ENCODE assay signal across 10 cellular contexts in the genomic region with DNA sequence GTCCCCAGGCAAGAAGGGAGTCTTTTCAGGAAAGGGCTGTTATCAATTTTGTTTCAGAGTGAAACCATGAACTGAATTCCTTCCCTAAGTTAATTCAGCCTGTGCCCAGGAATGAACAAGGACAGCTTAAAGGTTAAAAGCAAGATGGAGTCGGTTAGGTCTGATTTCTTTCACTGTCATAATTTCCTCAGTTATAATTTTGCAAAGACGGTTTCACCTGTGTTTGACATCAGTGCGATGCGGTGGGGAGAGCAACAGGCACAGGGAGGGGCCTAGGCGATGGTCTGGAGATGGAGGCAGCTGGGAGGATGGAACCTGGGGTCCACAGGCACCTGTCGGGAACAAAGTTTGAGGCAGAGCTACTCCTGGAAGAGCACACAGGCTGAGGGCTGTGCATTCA. TPM values are rescaled to one million over a fixed set of nuclear protein-coding genes. Genes with fewer than 3 reads are reported as not detected.
A peak's percentile ranks its signal among the peaks of the same experiment; 100 is the strongest.
DNase-seq lines count a peak whose midpoint lies in the region; ATAC-seq and TF ChIP-seq lines count a peak whose summit lies in the region.
"Had no signal": no experiment of that assay in that cellular context is flagged by ENCODE, and none has a peak within 500 bp of the region (broad histone marks: within the 10 kb centered on the region; RNA-seq: fewer than 3 reads in every experiment).

No MANE protein-coding gene starts in this region.

- no peak for TF ChIP-seq CTCF in left lung (IDR thresholded peaks at IDR 0.05)
- TF ChIP-seq CTCF in thoracic aorta (IDR thresholded peaks at IDR 0.05) = no peak

- peak overlapping the region; percentile 74 to 97 for H3K4me3 ChIP-seq in left lung
- peak overlapping the region; percentile 96 for H3K4me3 ChIP-seq in thoracic aorta

- no peak for DNase-seq in activated T-cell treated with anti-CD3 and anti-CD28 coated beads, Interleukin-2, amount 50 U/mL, for 24 hours
- DNase-seq in activated T-cell treated with anti-CD3 and anti-CD28 coated beads, Interleukin-2, amount 50 U/mL, for 1 hour = no peak
- DNase-seq in activated naive CD8-positive, alpha-beta T cell treated with anti-CD3 and anti-CD28 coated beads, Interleukin-2, amount 10 ng/mL, durations not matched to agents 7 days and 5 days = no peak
- no peak for DNase-seq in left lung
- no peak for DNase-seq in thoracic aorta (ENCODE audit: low spot score)
- no peak for DNase-seq in NCI-H146 treated with DMSO at 0.1 percent for 48 hours (lab: John Stamatoyannopoulos, UW; ENCODE audit: unreplicated experiment)
- DNase-seq in Kasumi-1 (lab: John Stamatoyannopoulos, UW) = no peak
- DNase-seq in EL = no peak
- DNase-seq: COR-L47; stimulated activated naive CD4-positive, alpha-beta T cell treated with Interleukin-2 at 50 U/mL for 16 hours had no signal

- peaks cover 52% of the 10 kb centered on the region for H3K4me1 Mint-ChIP-seq in activated T-cell treated with anti-CD3 and anti-CD28 coated beads, Interleukin-2, amount 50 U/mL, for 24 hours (ENCODE audit: low read depth)
- peaks cover 35% of the 10 kb centered on the region for H3K4me1 Mint-ChIP-seq in activated naive CD8-positive, alpha-beta T cell treated with anti-CD3 and anti-CD28 coated beads, Interleukin-2, amount 10 ng/mL, durations not matched to agents 7 days and 5 days

- intact Hi-C loops in left lung (cut with DNase I) = no loop called here

- H3K27ac ChIP-seq in left lung = no peak overlapping the region
- no peak overlapping the region for H3K27ac ChIP-seq in thoracic aorta

- peak overlapping the region; percentile 98 for H3K4me3 Mint-ChIP-seq in activated T-cell treated with anti-CD3 and anti-CD28 coated beads, Interleukin-2, amount 50 U/mL, for 24 hours
- peak overlapping the region; percentile 92 for H3K4me3 Mint-ChIP-seq in activated naive CD8-positive, alpha-beta T cell treated with anti-CD3 and anti-CD28 coated beads, Interleukin-2, amount 10 ng/mL, durations not matched to agents 7 days and 5 days

- ATAC-seq in activated naive CD8-positive, alpha-beta T cell treated with anti-CD3 and anti-CD28 coated beads, Interleukin-2, amount 10 ng/mL, durations not matched to agents 7 days and 5 days (ENCODE audit: low read depth) = no peak
- ATAC-seq in left lung (no peak), thoracic aorta (ENCODE audit: insufficient number of reproducible peaks, low FRiP score, low read depth) (no peak)

- H3K4me1 ChIP-seq in left lung (peaks cover 10 to 15% of the 10 kb centered on the region in 2 donors), thoracic aorta (ENCODE audit: control insufficient read depth in 1 of 2, low read depth in 2 of 2) (peaks cover 8 to 10% of the 10 kb centered on the region in 2 donors)

- H3K36me3 Mint-ChIP-seq in activated T-cell treated with anti-CD3 and anti-CD28 coated beads, Interleukin-2, amount 50 U/mL, for 24 hours (ENCODE audit: low read depth) = peaks cover 62% of the 10 kb centered on the region
- H3K36me3 Mint-ChIP-seq in activated naive CD8-positive, alpha-beta T cell treated with anti-CD3 and anti-CD28 coated beads, Interleukin-2, amount 10 ng/mL, durations not matched to agents 7 days and 5 days = peaks cover 25% of the 10 kb centered on the region

- peak overlapping the region; percentile 98 for H3K27ac Mint-ChIP-seq in activated T-cell treated with anti-CD3 and anti-CD28 coated beads, Interleukin-2, amount 50 U/mL, for 24 hours
- H3K27ac Mint-ChIP-seq in activated naive CD8-positive, alpha-beta T cell treated with anti-CD3 and anti-CD28 coated beads, Interleukin-2, amount 10 ng/mL, durations not matched to agents 7 days and 5 days = peak overlapping the region; percentile 98

- no peaks in the 10 kb centered on the region for H3K27me3 ChIP-seq in left lung
- no peaks in the 10 kb centered on the region for H3K27me3 ChIP-seq in thoracic aorta (replicated peaks; ENCODE audit: insufficient read depth)

- no peaks in the 10 kb centered on the region for H3K9me3 Mint-ChIP-seq in activated T-cell treated with anti-CD3 and anti-CD28 coated beads, Interleukin-2, amount 50 U/mL, for 24 hours
- H3K9me3 Mint-ChIP-seq in activated naive CD8-positive, alpha-beta T cell treated with anti-CD3 and anti-CD28 coated beads, Interleukin-2, amount 10 ng/mL, durations not matched to agents 7 days and 5 days = no peaks in the 10 kb centered on the region

- H3K36me3 ChIP-seq in left lung = peaks cover 0 to 10% of the 10 kb centered on the region in 2 donors
- H3K36me3 ChIP-seq in thoracic aorta = no peaks in the 10 kb centered on the region

- POLR2A ChIA-PET in activated naive CD8-positive, alpha-beta T cell treated with anti-CD3 and anti-CD28 coated beads, Interleukin-2, amount 10 ng/mL, durations not matched to agents 7 days and 5 days (lab: Charles Lee) = interaction anchor here (1.7 to 2.5 kb wide), 4 partner anchors 68 to 239 kb away, joined by 4 to 19 read pairs (median 8); partner anchors contain the start of genes ZNF135, ZNF606, ZNF776 and ZNF814

- H3K9me3 ChIP-seq in left lung (no peaks in the 10 kb centered on the region), thoracic aorta (no peaks in the 10 kb centered on the region)

- no peaks in the 10 kb centered on the region for H3K27me3 Mint-ChIP-seq in activated T-cell treated with anti-CD3 and anti-CD28 coated beads, Interleukin-2, amount 50 U/mL, for 24 hours
- H3K27me3 Mint-ChIP-seq in activated naive CD8-positive, alpha-beta T cell treated with anti-CD3 and anti-CD28 coated beads, Interleukin-2, amount 10 ng/mL, durations not matched to agents 7 days and 5 days = no peaks in the 10 kb centered on the region

RNA-seq across cellular contexts. Expression of gene ZNF552, which starts 5.9 kb away (rescaled TPM):
- total RNA-seq in activated naive CD8-positive, alpha-beta T cell treated with anti-CD3 and anti-CD28 coated beads, Interleukin-2, amount 10 ng/mL, durations not matched to agents 7 days and 5 days = 10 to 100 TPM; 10.8 to 13.6 TPM
- 10 to 100 TPM; 11.2 to 15.7 TPM for total RNA-seq in left lung
- total RNA-seq in thoracic aorta = 10 to 100 TPM in 1 of 2 donors, 1 to 10 TPM in 1; 9.6 to 23.9 TPM

RNA-seq across cellular contexts. Expression of gene ZNF587B, which starts 9.5 kb away (rescaled TPM):
- 10 to 100 TPM; 19.1 to 21.0 TPM for total RNA-seq in activated naive CD8-positive, alpha-beta T cell treated with anti-CD3 and anti-CD28 coated beads, Interleukin-2, amount 10 ng/mL, durations not matched to agents 7 days and 5 days
- total RNA-seq in left lung = 10 to 100 TPM; 12.9 to 20.1 TPM
- 10 to 100 TPM; 11.9 to 35.8 TPM for total RNA-seq in thoracic aorta

RNA-seq across cellular contexts. Expression of gene ZNF587, which starts 29.1 kb away (rescaled TPM):
- 10 to 100 TPM; 46.6 to 52.7 TPM for total RNA-seq in activated naive CD8-positive, alpha-beta T cell treated with anti-CD3 and anti-CD28 coated beads, Interleukin-2, amount 10 ng/mL, durations not matched to agents 7 days and 5 days
- 10 to 100 TPM; 31.4 to 34.0 TPM for total RNA-seq in left lung
- 10 to 100 TPM; 18.3 to 29.7 TPM for total RNA-seq in thoracic aorta

RNA-seq across cellular contexts. Expression of gene ZNF586, which starts 51.1 kb away (rescaled TPM):
- 10 to 100 TPM; 29.0 to 29.2 TPM for total RNA-seq in activated naive CD8-positive, alpha-beta T cell treated with anti-CD3 and anti-CD28 coated beads, Interleukin-2, amount 10 ng/mL, durations not matched to agents 7 days and 5 days
- total RNA-seq in left lung (10 to 100 TPM; 13.2 to 15.3 TPM), thoracic aorta (10 to 100 TPM in 1 of 2 donors, 1 to 10 TPM in 1; 8.7 to 15.4 TPM)
